ENCODE assay signal across 11 cellular contexts in the genomic region with DNA sequence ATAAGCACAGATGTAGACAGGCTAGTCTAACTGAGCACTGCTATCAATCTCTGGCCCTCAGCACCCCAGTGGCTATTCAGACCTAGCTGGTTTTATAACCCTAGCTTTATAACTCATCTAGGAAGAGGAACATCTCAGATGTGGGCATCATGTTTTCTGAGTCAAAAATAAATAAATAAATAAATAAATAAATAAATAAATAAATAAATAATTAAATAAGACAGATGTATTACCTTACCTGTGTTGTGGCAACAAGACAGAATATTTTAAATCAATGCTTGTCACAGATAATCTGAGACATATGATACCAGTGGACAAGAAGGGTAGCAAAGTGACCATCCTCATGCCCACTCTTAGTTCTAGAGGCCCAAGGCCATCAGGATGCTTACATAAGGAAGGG. TPM values are rescaled to one million over a fixed set of nuclear protein-coding genes. Genes with fewer than 3 reads are reported as not detected.
"Had no signal": no experiment of that assay in that cellular context is flagged by ENCODE, and none has a peak within 500 bp of the region (broad histone marks: within the 10 kb centered on the region; RNA-seq: fewer than 3 reads in every experiment).

No MANE protein-coding gene starts in this region.

- H3K4me2 ChIP-seq: GM23338 had no signal

- H3K9me3 ChIP-seq: HAP-1 had no signal

- H3K4me1 ChIP-seq: HAP-1 had no signal

- H2AFZ ChIP-seq: GM23248, GM23338 had no signal

- H3K4me3 ChIP-seq: GM23248, GM23338, HAP-1 had no signal

- FAIRE-seq: H54 had no signal

- H3K27ac ChIP-seq: GM23248 had no signal

- H3K36me3 ChIP-seq: HAP-1 had no signal

- H3K9ac ChIP-seq: GM23248 had no signal

- ATAC-seq: HCT116 had no signal

- DNase-seq: GM23248, GOT3, H7, H9, HCEC 1CT, HFFc6 had no signal

RNA-seq across cellular contexts. Expression of gene EFHB, which starts 52.2 kb away (rescaled TPM):
- total RNA-seq: H4 had no signal
